In genomic region chr5:82351754-82352145, GRCh38 we compare ENCODE assay signal across 8 cellular contexts.
DNase-seq lines count a peak whose midpoint lies in the region; ATAC-seq and TF ChIP-seq lines count a peak whose summit lies in the region.

No MANE protein-coding gene starts in this region.

- no peaks in the 10 kb centered on the region for H3K36me3 Mint-ChIP-seq in activated CD4-positive, alpha-beta T cell treated with anti-CD3 and anti-CD28 coated beads for 36 hours (ENCODE audit: low read depth)

- H3K4me1 ChIP-seq in ascending aorta = peaks cover 12 to 57% of the 10 kb centered on the region in 2 donors

- CTCF ChIA-PET in activated CD4-positive, alpha-beta T cell treated with anti-CD3 and anti-CD28 coated beads for 36 hours (lab: Charles Lee) = interaction anchor here (0.6 to 2.2 kb wide), 12 partner anchors 10 to 1215 kb away, joined by 3 to 16 read pairs (median 4); no protein-coding TSS in a partner anchor

- peak overlapping the region; percentile 68 to 89 for H3K27ac ChIP-seq in ascending aorta

- ATAC-seq in GM19025 (IDR thresholded peaks at IDR 0.05; ENCODE audit: low read depth, unreplicated experiment) (peak; percentile 79), HG03103 (IDR thresholded peaks at IDR 0.05; ENCODE audit: low read depth, unreplicated experiment) (peak; percentile 64)
- no peak for ATAC-seq in activated CD4-positive, alpha-beta T cell treated with anti-CD3 and anti-CD28 coated beads for 36 hours

- H3K9me3 ChIP-seq in ascending aorta = no peaks in the 10 kb centered on the region

- POLR2A ChIA-PET in activated CD4-positive, alpha-beta T cell treated with anti-CD3 and anti-CD28 coated beads for 36 hours (lab: Charles Lee) = no interaction called here

- no peak overlapping the region for H3K4me3 Mint-ChIP-seq in activated CD4-positive, alpha-beta T cell treated with anti-CD3 and anti-CD28 coated beads for 36 hours

- no peaks in the 10 kb centered on the region for H3K9me3 Mint-ChIP-seq in activated CD4-positive, alpha-beta T cell treated with anti-CD3 and anti-CD28 coated beads for 36 hours (ENCODE audit: low read depth)

- peak; percentile 58 for DNase-seq in D341Med (ENCODE audit: low spot score)
- peak; percentile 12 for DNase-seq in NCI-H2196 (lab: John Stamatoyannopoulos, UW; ENCODE audit: unreplicated experiment)
- DNase-seq in ascending aorta (ENCODE audit: low spot score in 2 of 2) = no peak
- peak; percentile 49 for DNase-seq in hepatic stellate cell (ENCODE audit: low spot score)
- DNase-seq in smooth muscle cell of the brain vasculature (ENCODE audit: low read depth, low spot score) = peak; percentile 45
- DNase-seq in activated CD4-positive, alpha-beta T cell treated with anti-CD3 and anti-CD28 coated beads for 36 hours = no peak

- no peaks in the 10 kb centered on the region for H3K36me3 ChIP-seq in ascending aorta

- no peaks in the 10 kb centered on the region for H3K27me3 Mint-ChIP-seq in activated CD4-positive, alpha-beta T cell treated with anti-CD3 and anti-CD28 coated beads for 36 hours

- no peaks in the 10 kb centered on the region for H3K27me3 ChIP-seq in ascending aorta

- no peak overlapping the region for H3K4me3 ChIP-seq in ascending aorta

- peak; percentile 66 to 78 (median 66) for TF ChIP-seq CTCF in ascending aorta (IDR thresholded peaks at IDR 0.05)

- no peak overlapping the region for H3K27ac Mint-ChIP-seq in activated CD4-positive, alpha-beta T cell treated with anti-CD3 and anti-CD28 coated beads for 36 hours

- H3K4me1 Mint-ChIP-seq in activated CD4-positive, alpha-beta T cell treated with anti-CD3 and anti-CD28 coated beads for 36 hours = peaks cover 21% of the 10 kb centered on the region

- intact Hi-C loops in ascending aorta (cut with DNase I) = loop anchor here (1.0 to 10.0 kb wide), 4 partner anchors 291 to 1123 kb away; partner anchors contain the start of genes TMEM167A and XRCC4
- intact Hi-C loops in activated CD4-positive, alpha-beta T cell treated with anti-CD3 and anti-CD28 coated beads for 36 hours (cut with DNase I, micrococcal nuclease) = loop anchor here (1.0 to 10.0 kb wide), 12 partner anchors 113 to 1213 kb away; partner anchors contain the start of gene VCAN (in 1 of the 2)

Comparison
In these comparisons a context has a peak if more than half of its experiments do, and no peak if none do; other contexts are left out.
1. DNase-seq: peak in D341Med (single experiment), NCI-H2196 (single experiment), hepatic stellate cell (single experiment) and smooth muscle cell of the brain vasculature (single experiment); none in ascending aorta (0 of 2) and activated CD4-positive, alpha-beta T cell treated with anti-CD3 and anti-CD28 coated beads for 36 hours (single experiment).